Comparison of ENCODE assay signal across 8 cellular contexts in genomic region chr16:86509759-86510464, GRCh38. TPM values are rescaled to one million over a fixed set of nuclear protein-coding genes. Genes with fewer than 3 reads are reported as not detected.
DNase-seq lines count a peak whose midpoint lies in the region; ATAC-seq and TF ChIP-seq lines count a peak whose summit lies in the region.

No MANE protein-coding gene starts in this region.

- peaks cover 17% of the 10 kb centered on the region for H3K4me1 ChIP-seq in testis

- intact Hi-C loops in testis (cut with DNase I; ENCODE audit: low total_unique reads) = no loop called here

- peak overlapping the region; percentile 51 to 64 for H3K4me3 ChIP-seq in testis

- H3K27me3 ChIP-seq in testis = no peaks in the 10 kb centered on the region

- peak overlapping the region; percentile 44 to 56 for H3K27ac ChIP-seq in testis

- peak; percentile 58 for DNase-seq in activated CD8-positive, alpha-beta memory T cell treated with anti-CD3 and anti-CD28 coated beads, Interleukin-2, amount 50 U/mL, for 48 hours
- DNase-seq in activated CD8-positive, alpha-beta memory T cell treated with anti-CD3 and anti-CD28 coated beads for 24 hours = no peak
- DNase-seq in amniotic epithelial cell (ENCODE audit: low read depth) (peak; percentile 94), iPS-NIHi7 (ENCODE audit: extremely low spot score) (peak; percentile 79), testis (no peak)

- no peaks in the 10 kb centered on the region for H3K36me3 ChIP-seq in testis (ENCODE audit: low read depth, missing control alignments)

- no peaks in the 10 kb centered on the region for H3K9me3 ChIP-seq in testis

- 0 to 1% methylated on average over 31 to 65 of the region's 84 CpGs for WGBS in testis, 2 donors

- ATAC-seq in HG02678 (IDR thresholded peaks at IDR 0.05; ENCODE audit: unreplicated experiment) (no peak), GM18909 (IDR thresholded peaks at IDR 0.05; ENCODE audit: poor library complexity, unreplicated experiment) (no peak), HG02981 (IDR thresholded peaks at IDR 0.05; ENCODE audit: unreplicated experiment) (no peak)

- TF ChIP-seq CTCF in testis (IDR thresholded peaks at IDR 0.05) = no peak

- TF ChIP-seq POLR2A in testis (IDR thresholded peaks at IDR 0.05) = no peak

RNA-seq across cellular contexts. Expression of gene FOXF1, which starts 0.4 kb away (rescaled TPM):
- total RNA-seq in testis = 1 to 10 TPM; 2.0 to 2.8 TPM
- polyA plus RNA-seq in testis (ENCODE audit: insufficient read depth, low read depth, low replicate concordance) = 0.91 TPM

RNA-seq across cellular contexts. Expression of gene MTHFSD, which starts 45.1 kb away (rescaled TPM):
- total RNA-seq in testis = 10 to 100 TPM; 45.0 to 55.6 TPM
- 42.2 TPM for polyA plus RNA-seq in testis (ENCODE audit: insufficient read depth, low read depth, low replicate concordance)

RNA-seq across cellular contexts. Expression of gene FOXC2, which starts 56.7 kb away (rescaled TPM):
- total RNA-seq in testis = 10 to 100 TPM in 1 of 2 donors, 1 to 10 TPM in 1; 7.6 to 11.2 TPM
- polyA plus RNA-seq in testis (ENCODE audit: insufficient read depth, low read depth, low replicate concordance) = 3.9 TPM

Comparison
In these comparisons a context has a peak if more than half of its experiments do, and no peak if none do; other contexts are left out.
1. DNase-seq: peak in activated CD8-positive, alpha-beta memory T cell treated with anti-CD3 and anti-CD28 coated beads, Interleukin-2, amount 50 U/mL, for 48 hours (single experiment), amniotic epithelial cell (single experiment) and iPS-NIHi7 (single experiment); none in activated CD8-positive, alpha-beta memory T cell treated with anti-CD3 and anti-CD28 coated beads for 24 hours (single experiment) and testis (single experiment).